In the genomic region with DNA sequence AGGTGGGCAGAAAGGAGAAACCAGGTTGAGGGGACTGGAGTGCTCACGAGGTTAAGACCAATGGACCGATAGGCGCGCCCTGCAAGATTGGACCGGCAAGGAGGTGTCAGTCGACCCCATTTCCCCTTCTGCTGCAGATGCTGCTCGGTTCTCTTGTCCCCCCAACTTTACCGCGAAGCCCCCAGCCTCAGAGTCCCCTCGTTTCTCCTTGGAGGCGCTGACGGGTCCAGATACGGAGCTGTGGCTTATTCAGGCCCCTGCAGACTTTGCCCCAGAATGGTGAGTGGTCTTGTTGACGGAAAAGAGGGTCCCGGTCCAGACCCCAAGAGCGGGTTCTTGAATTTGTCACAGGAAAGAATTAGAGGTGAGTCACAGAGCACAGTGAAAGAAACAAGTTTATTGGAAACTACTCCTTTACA, we compare ENCODE assay signal across 8 cellular contexts. TPM values are rescaled to one million over a fixed set of nuclear protein-coding genes. Genes with fewer than 3 reads are reported as not detected.
DNase-seq lines count a peak whose midpoint lies in the region; ATAC-seq and TF ChIP-seq lines count a peak whose summit lies in the region.

No MANE protein-coding gene starts in this region.

- ATAC-seq in GM18867 (IDR thresholded peaks at IDR 0.05; ENCODE audit: unreplicated experiment): no peak

- DNase-seq in GM12865 (ENCODE audit: low read depth): peak; percentile 35
- peak; percentile 66 for DNase-seq in RKO (ENCODE audit: low spot score)
- DNase-seq in esophagus muscularis mucosa (ENCODE audit: extremely low spot score): no peak
- no peak for DNase-seq in NCI-H2081 treated with DMSO at 0.1 percent for 48 hours (lab: John Stamatoyannopoulos, UW)
- DNase-seq in kidney tubule cell (ENCODE audit: low spot score): no peak
- no peak for DNase-seq in activated gamma-delta T cell treated with Interleukin-2 at 50 U/mL for 16 hours

- H3K27me3 ChIP-seq in esophagus muscularis mucosa (peaks cover 0 to 21% (median 10%) of the 10 kb centered on the region in 4 donors), rectal smooth muscle tissue (ENCODE audit: control insufficient read depth, insufficient read depth, low read length) (no peaks in the 10 kb centered on the region)

- H3K27ac ChIP-seq in esophagus muscularis mucosa (replicated peaks in 1 of 4) (peak overlapping the region in 2 of 4 donors; percentile 92 to 93), rectal smooth muscle tissue (ENCODE audit: low read depth, low read length) (no peak overlapping the region)

- TF ChIP-seq CTCF in GM12865 (IDR thresholded peaks at IDR 0.05; ENCODE audit: insufficient read depth, low read depth, low read length, missing control alignments) (no peak), esophagus muscularis mucosa (IDR thresholded peaks at IDR 0.05) (no peak)

- TF ChIP-seq POLR2A in esophagus muscularis mucosa (IDR thresholded peaks at IDR 0.05; ENCODE audit: low read depth): no peak

- whole genome bisulfite sequencing in esophagus muscularis mucosa: 5% methylated on average over 16 of the region's 16 CpGs

- no peaks in the 10 kb centered on the region for H3K9me3 ChIP-seq in esophagus muscularis mucosa

- no peak for TF ChIP-seq EP300 in esophagus muscularis mucosa (IDR thresholded peaks at IDR 0.05)

- H3K4me3 ChIP-seq in GM12865 (ENCODE audit: low read depth, low read length): peak overlapping the region; percentile 85
- H3K4me3 ChIP-seq in esophagus muscularis mucosa: peak overlapping the region; percentile 57 to 72 (median 68)
- H3K4me3 ChIP-seq in rectal smooth muscle tissue (ENCODE audit: low read length): peak overlapping the region; percentile 82

- intact Hi-C loops in esophagus muscularis mucosa (cut with DNase I): no loop called here

- H3K9ac ChIP-seq in rectal smooth muscle tissue (ENCODE audit: low read length): no peak overlapping the region

- peaks cover 29 to 50% (median 45%) of the 10 kb centered on the region in 4 donors for H3K4me1 ChIP-seq in esophagus muscularis mucosa
- peaks cover 5% of the 10 kb centered on the region for H3K4me1 ChIP-seq in rectal smooth muscle tissue (ENCODE audit: control insufficient read depth, insufficient read depth, low read length)

- H3K36me3 ChIP-seq in esophagus muscularis mucosa: peaks cover 0 to 17% (median 2%) of the 10 kb centered on the region in 4 donors
- no peaks in the 10 kb centered on the region for H3K36me3 ChIP-seq in rectal smooth muscle tissue (ENCODE audit: control insufficient read depth, insufficient read depth, low read length)

RNA-seq across cellular contexts. Expression of gene POLR1G, which starts 0.5 kb away (rescaled TPM):
- total RNA-seq in esophagus muscularis mucosa: 1 to 10 TPM; 2.9 to 8.7 (median 6.0) TPM

RNA-seq across cellular contexts. Expression of gene PPP1R13L, which starts 2.1 kb away (rescaled TPM):
- 10 to 100 TPM in 2 of 4 donors, 1 to 10 TPM in 2; 4.1 to 16.8 (median 9.5) TPM for total RNA-seq in esophagus muscularis mucosa

RNA-seq across cellular contexts. Expression of gene ERCC1, which starts 16.8 kb away (rescaled TPM):
- total RNA-seq in esophagus muscularis mucosa: 100 to 1,000 TPM in 1 of 4 donors, 10 to 100 TPM in 3; 62.8 to 102 (median 69.3) TPM

RNA-seq across cellular contexts. Expression of gene ERCC2, which starts 36.6 kb away (rescaled TPM):
- 10 to 100 TPM in 2 of 4 donors, 1 to 10 TPM in 2; 6.5 to 16.6 (median 11.4) TPM for total RNA-seq in esophagus muscularis mucosa

Comparison
In these comparisons a context has a peak if more than half of its experiments do, and no peak if none do; other contexts are left out.
1. DNase-seq: peak in GM12865 (single experiment) and RKO (single experiment); none in esophagus muscularis mucosa (single experiment), NCI-H2081 treated with DMSO at 0.1 percent for 48 hours (single experiment), kidney tubule cell (single experiment) and activated gamma-delta T cell treated with Interleukin-2 at 50 U/mL for 16 hours (single experiment).
2. Peak in every context shown above with its lines, with median percentiles within 50 percentile points of each other: H3K4me3 ChIP-seq.